ENCODE assay signal across 8 cellular contexts in genomic region chr17:81392909-81393654, GRCh38. TPM values are rescaled to one million over a fixed set of nuclear protein-coding genes. Genes with fewer than 3 reads are reported as not detected.
DNase-seq lines count a peak whose midpoint lies in the region; ATAC-seq and TF ChIP-seq lines count a peak whose summit lies in the region.

No MANE protein-coding gene starts in this region.

- intact Hi-C loops in ascending aorta (cut with DNase I) = no loop called here

- ATAC-seq in GM21515 (IDR thresholded peaks at IDR 0.05; ENCODE audit: unreplicated experiment) (no peak), GM19328 (IDR thresholded peaks at IDR 0.05; ENCODE audit: unreplicated experiment) (no peak)

- peak overlapping the region; percentile 93 to 97 for H3K27ac ChIP-seq in ascending aorta

- TF ChIP-seq CTCF in ascending aorta (IDR thresholded peaks at IDR 0.05) = no peak
- TF ChIP-seq CTCF in kidney epithelial cell (IDR thresholded peaks at IDR 0.05; ENCODE audit: insufficient read depth, low read length, poor library complexity, severe bottlenecking) = no peak

- H3K9me3 ChIP-seq in ascending aorta = no peaks in the 10 kb centered on the region

- H3K4me3 ChIP-seq in ascending aorta (peak overlapping the region; percentile 85 to 93), kidney epithelial cell (ENCODE audit: low read depth, low read length) (peak overlapping the region; percentile 54)

- H3K36me3 ChIP-seq in ascending aorta = no peaks in the 10 kb centered on the region
- no peaks in the 10 kb centered on the region for H3K36me3 ChIP-seq in kidney epithelial cell (ENCODE audit: control insufficient read depth, insufficient read depth, low read length)

- DNase-seq in NCI-H2227 (lab: John Stamatoyannopoulos, UW; ENCODE audit: unreplicated experiment) (peak; percentile 65), NCI-H2227 treated with DMSO at 0.1 percent for 48 hours (lab: John Stamatoyannopoulos, UW) (no peak), ascending aorta (ENCODE audit: low spot score in 2 of 2) (no peak), kidney epithelial cell (ENCODE audit: low read depth) (no peak), superior temporal gyrus (ENCODE audit: extremely low spot score) (peak; percentile 40), NK-92 (lab: John Stamatoyannopoulos, UW; ENCODE audit: unreplicated experiment) (no peak)

- H3K27me3 ChIP-seq in ascending aorta (no peaks in the 10 kb centered on the region), kidney epithelial cell (ENCODE audit: control insufficient read depth, insufficient read depth, low read length) (no peaks in the 10 kb centered on the region)

- peaks cover 14 to 33% of the 10 kb centered on the region in 2 donors for H3K4me1 ChIP-seq in ascending aorta

RNA-seq across cellular contexts. Expression of gene BAHCC1, which starts 2.2 kb away (rescaled TPM):
- total RNA-seq in ascending aorta (29.1 TPM), kidney epithelial cell (6.6 and 15.1 TPM in 2 replicates)

Comparison
In these comparisons a context has a peak if more than half of its experiments do, and no peak if none do; other contexts are left out.
1. DNase-seq: peak in NCI-H2227 (single experiment) and superior temporal gyrus (single experiment); none in NCI-H2227 treated with DMSO at 0.1 percent for 48 hours (single experiment), ascending aorta (0 of 2), kidney epithelial cell (single experiment) and NK-92 (single experiment).